8 cellular contexts compared by ENCODE assay signal in genomic region chr1:226738995-226739695, GRCh38. TPM values are rescaled to one million over a fixed set of nuclear protein-coding genes. Genes with fewer than 3 reads are reported as not detected.
DNase-seq lines count a peak whose midpoint lies in the region; ATAC-seq and TF ChIP-seq lines count a peak whose summit lies in the region.

Gene ITPKB (minus strand): TSS chr1:226739282. CDS start chr1:226737458, 1,824 bp downstream.

- DNase-seq in DMS53 treated with DMSO at 0.1 percent for 48 hours (lab: John Stamatoyannopoulos, UW; ENCODE audit: unreplicated experiment), result peak; percentile 22
- DNase-seq in SKM-1 (lab: John Stamatoyannopoulos, UW; ENCODE audit: unreplicated experiment), result peak; percentile 89
- peak; percentile 57 for DNase-seq in left cardiac atrium
- peak; percentile 77 for DNase-seq in prostate gland (ENCODE audit: low spot score)

- peak within 1 kb of the TSS; percentile 83 to 88 for H3K4me3 ChIP-seq in prostate gland

- H3K4me1 ChIP-seq in prostate gland (replicated peaks), result peaks cover 21% of the 10 kb centered on the region

- no peaks in the 10 kb centered on the region for H3K36me3 ChIP-seq in prostate gland

- TF ChIP-seq CTCF in prostate gland (IDR thresholded peaks at IDR 0.05), result peak in 1 of 4 experiments; percentile 10

- WGBS in prostate gland, result under 1% methylated on average over 23 of the region's 23 CpGs

- intact Hi-C loops in left cardiac atrium (cut with DNase I) (loop anchor here (5.0 to 10.0 kb wide), 5 partner anchors 77 to 102 kb away; no protein-coding TSS in a partner anchor), prostate gland (cut with DNase I) (loop anchor here (2.0 to 5.0 kb wide), 4 partner anchors 36 to 107 kb away; no protein-coding TSS in a partner anchor)

- peak; percentile 35 for ATAC-seq in HG02885 (IDR thresholded peaks at IDR 0.05; ENCODE audit: poor library complexity, unreplicated experiment)
- ATAC-seq in left cardiac atrium, result peak; percentile 42 to 66
- ATAC-seq in HG03457 (IDR thresholded peaks at IDR 0.05; ENCODE audit: unreplicated experiment), result no peak
- ATAC-seq in HG02678 (IDR thresholded peaks at IDR 0.05; ENCODE audit: unreplicated experiment), result no peak

- no peaks in the 10 kb centered on the region for H3K9me3 ChIP-seq in prostate gland

- no peaks in the 10 kb centered on the region for H3K27me3 ChIP-seq in prostate gland (replicated peaks; ENCODE audit: insufficient read depth)

- H3K27ac ChIP-seq in angular gyrus (ENCODE audit: low read depth, low read length) (peak within 1 kb of the TSS; percentile 92), prostate gland (peak within 1 kb of the TSS; percentile 88 to 95)

- peak; percentile 57 for TF ChIP-seq POLR2A in prostate gland (IDR thresholded peaks at IDR 0.05)

RNA-seq across cellular contexts. Expression of gene ITPKB, which starts in this region (rescaled TPM):
- total RNA-seq in left cardiac atrium (10 to 100 TPM; 13.8 to 18.3 TPM), prostate gland (10 to 100 TPM; 47.5 to 49.2 TPM)

Comparison
In these comparisons a context has a peak if more than half of its experiments do, and no peak if none do; other contexts are left out.
1. DNase-seq: peak in every context shown above with its lines; median percentile 89 in SKM-1; 77 in prostate gland; 57 in left cardiac atrium; 22 in DMS53 treated with DMSO at 0.1 percent for 48 hours.
2. ATAC-seq: peak in HG02885 (single experiment) and left cardiac atrium (2 of 2); none in HG03457 (single experiment) and HG02678 (single experiment).